ENCODE assay signal across 8 cellular contexts in the genomic region with DNA sequence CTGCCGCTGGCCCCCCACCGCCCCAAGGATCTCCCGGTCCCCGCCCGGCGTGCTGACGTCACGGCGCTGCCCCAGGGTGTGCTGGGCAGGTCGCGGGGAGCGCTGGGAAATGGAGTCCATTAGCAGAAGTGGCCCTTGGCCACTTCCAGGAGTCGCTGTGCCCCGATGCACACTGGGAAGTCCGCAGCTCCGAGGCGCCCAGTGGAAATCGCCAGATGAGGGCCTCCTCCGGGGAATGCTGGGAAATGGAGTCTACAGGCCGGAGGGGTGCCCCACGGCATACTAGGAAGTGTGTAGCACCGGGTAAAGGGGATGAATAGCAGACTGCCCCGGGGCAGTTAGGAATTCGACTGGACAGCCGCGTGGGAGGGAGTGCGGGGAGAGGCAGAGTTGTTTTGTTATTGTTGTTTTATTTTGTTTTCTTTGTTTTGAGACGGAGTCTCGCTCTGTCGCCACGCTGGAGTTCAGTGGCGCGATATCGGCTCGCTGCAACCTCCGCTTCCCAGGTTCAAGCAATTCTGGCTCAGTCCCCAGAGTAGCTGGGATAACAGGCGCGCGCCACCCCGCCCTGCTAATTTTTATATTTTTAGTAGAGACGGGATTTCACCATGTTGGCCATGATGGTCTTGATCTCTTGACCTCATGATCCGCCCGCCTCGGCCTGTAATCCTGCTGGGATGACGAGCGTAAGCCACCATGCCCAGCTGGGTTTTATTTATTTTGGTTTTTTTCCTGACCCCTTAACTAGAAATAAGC. TPM values are rescaled to one million over a fixed set of nuclear protein-coding genes. Genes with fewer than 3 reads are reported as not detected.
A peak's percentile ranks its signal among the peaks of the same experiment; 100 is the strongest.
DNase-seq lines count a peak whose midpoint lies in the region; ATAC-seq and TF ChIP-seq lines count a peak whose summit lies in the region.

PPP1R12C (minus strand) TSS at position 2 of the 756 bp plus-strand sequence. CDS start 94 bp downstream, outside the sequence.

- no peaks in the 10 kb centered on the region for H3K9me3 Mint-ChIP-seq in progenitor cell of endocrine pancreas (ENCODE audit: low read depth)

- peaks cover 10% of the 10 kb centered on the region for H3K36me3 Mint-ChIP-seq in T-helper 17 cell (ENCODE audit: low read depth)
- no peaks in the 10 kb centered on the region for H3K36me3 Mint-ChIP-seq in progenitor cell of endocrine pancreas (ENCODE audit: insufficient read depth)

- intact Hi-C loops in left ventricle myocardium inferior (cut with micrococcal nuclease): no loop called here

- peaks cover 55% of the 10 kb centered on the region for H3K4me1 ChIP-seq in left ventricle myocardium inferior

- DNase-seq in GM13977 (ENCODE audit: low spot score) (peak; percentile 100), NCI-H1694 treated with DMSO at 0.1 percent for 48 hours (lab: John Stamatoyannopoulos, UW) (peak; percentile 96), T-helper 17 cell (peak; percentile 93 to 96 (median 95)), amygdala (lab: John Stamatoyannopoulos, UW) (peak; percentile 72 to 100 (median 98)), left ventricle myocardium inferior (peak; percentile 99), progenitor cell of endocrine pancreas (ENCODE audit: low spot score, unreplicated experiment) (peak; percentile 91), ureter (ENCODE audit: low spot score) (peak; percentile 98)

- no peaks in the 10 kb centered on the region for H3K27me3 ChIP-seq in left ventricle myocardium inferior (ENCODE audit: low read depth)

- H3K27me3 Mint-ChIP-seq in T-helper 17 cell: peaks cover 6% of the 10 kb centered on the region
- H3K27me3 Mint-ChIP-seq in progenitor cell of endocrine pancreas: peaks cover 6% of the 10 kb centered on the region

- no peaks in the 10 kb centered on the region for H3K9me3 ChIP-seq in T-helper 17 cell (ENCODE audit: control insufficient read depth, low read length, poor library complexity, severe bottlenecking)
- no peaks in the 10 kb centered on the region for H3K9me3 ChIP-seq in left ventricle myocardium inferior (replicated peaks)

- H3K4me3 ChIP-seq in left ventricle myocardium inferior: peak within 1 kb of the TSS; percentile 98

- peak within 1 kb of the TSS; percentile 100 for H3K4me3 Mint-ChIP-seq in T-helper 17 cell
- H3K4me3 Mint-ChIP-seq in progenitor cell of endocrine pancreas (ENCODE audit: low read depth): peak within 1 kb of the TSS; percentile 97

- in situ Hi-C loops in GM13977 (cut with MboI; ENCODE audit: low pct_unique_long_range_greater_than_20kb, low sequenced_read_pairs, unreplicated experiment): loop anchor here (25.0 kb wide), 1 partner anchor 656 kb away; the partner anchor contains the start of genes CDC42EP5 and LENG9

- H3K36me3 ChIP-seq in left ventricle myocardium inferior: no peaks in the 10 kb centered on the region

- peak within 1 kb of the TSS; percentile 98 for H3K27ac Mint-ChIP-seq in T-helper 17 cell
- peak within 1 kb of the TSS; percentile 98 for H3K27ac Mint-ChIP-seq in progenitor cell of endocrine pancreas

- peak; percentile 90 for ATAC-seq in HG02885 (IDR thresholded peaks at IDR 0.05; ENCODE audit: poor library complexity, unreplicated experiment)
- ATAC-seq in T-helper 17 cell: peak; percentile 94

- no peak for TF ChIP-seq CTCF in GM13977 (IDR thresholded peaks at IDR 0.05; ENCODE audit: extremely low read depth, insufficient read depth, missing control alignments)
- no peak for TF ChIP-seq CTCF in left ventricle myocardium inferior (IDR thresholded peaks at IDR 0.05; ENCODE audit: borderline replicate concordance)
- TF ChIP-seq CTCF in progenitor cell of endocrine pancreas (IDR thresholded peaks at IDR 0.05; ENCODE audit: unreplicated experiment): no peak

- peaks cover 32% of the 10 kb centered on the region for H3K4me1 Mint-ChIP-seq in T-helper 17 cell
- peaks cover 26% of the 10 kb centered on the region for H3K4me1 Mint-ChIP-seq in progenitor cell of endocrine pancreas (ENCODE audit: low read depth)

- peak within 1 kb of the TSS; percentile 95 for H3K27ac ChIP-seq in left ventricle myocardium inferior (replicated peaks)

RNA-seq across cellular contexts. Expression of gene PPP1R12C, which starts in this region (rescaled TPM):
- 100 to 1,000 TPM; 133 to 173 TPM for total RNA-seq in T-helper 17 cell
- 228 TPM for total RNA-seq in left ventricle myocardium inferior
- 110 and 118 TPM in 2 replicates for total RNA-seq in progenitor cell of endocrine pancreas
- total RNA-seq in ureter: 183 TPM

Comparison
In these comparisons a context has a peak if more than half of its experiments do, and no peak if none do; other contexts are left out.
1. Peak in every context shown above with its lines: DNase-seq, ATAC-seq, H3K4me3 ChIP-seq and H3K27ac ChIP-seq.